8 cellular contexts compared by ENCODE assay signal in the genomic region with DNA sequence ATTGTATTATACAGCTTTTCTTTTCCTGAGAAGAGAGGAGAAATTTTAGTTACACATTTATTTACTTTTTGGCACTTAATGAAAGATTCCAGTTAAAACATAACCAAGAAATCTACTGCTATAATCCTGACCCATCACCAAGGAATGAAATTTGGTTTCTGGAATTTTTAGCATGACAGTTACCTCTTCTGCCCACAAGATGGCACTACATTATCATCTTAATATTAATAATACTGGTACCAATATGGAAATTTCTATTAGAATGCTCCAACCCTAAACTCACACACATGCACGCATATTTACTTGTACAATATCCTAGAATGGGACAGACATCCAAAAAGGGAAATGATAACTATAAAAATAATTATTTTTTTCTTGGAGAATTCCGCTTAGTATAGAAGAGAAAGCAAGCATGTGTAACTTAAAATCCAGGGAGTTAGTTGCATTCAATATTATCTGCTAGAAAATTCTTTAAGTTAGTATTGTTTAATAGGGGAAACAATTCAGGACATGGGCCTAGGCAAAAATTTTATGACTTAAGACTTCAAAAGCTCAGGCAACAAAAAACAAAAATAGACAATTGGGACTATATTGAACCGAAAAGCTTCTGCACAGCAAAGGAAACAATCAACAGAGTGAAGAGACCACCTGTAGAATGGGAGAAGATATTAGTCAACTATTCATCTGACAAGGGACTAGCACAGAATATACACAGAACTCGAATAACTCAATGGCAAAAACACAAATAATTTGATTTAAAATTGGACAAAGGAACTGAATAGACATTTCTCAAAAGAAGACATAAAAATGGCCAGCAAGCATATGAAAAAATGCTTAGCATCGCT. TPM values are rescaled to one million over a fixed set of nuclear protein-coding genes. Genes with fewer than 3 reads are reported as not detected.
DNase-seq lines count a peak whose midpoint lies in the region; ATAC-seq, FAIRE-seq and TF ChIP-seq lines count a peak whose summit lies in the region.

No MANE protein-coding gene starts in this region.

- no peaks in the 10 kb centered on the region for H3K36me3 Mint-ChIP-seq in activated naive CD4-positive, alpha-beta T cell treated with anti-CD3 and anti-CD28 coated beads for 36 hours (ENCODE audit: low read depth)

- POLR2A ChIA-PET in AG04450 (lab: Yijun Ruan, JAX), result no interaction called here

- no peak overlapping the region for H3K4me3 ChIP-seq in AG04450 (ENCODE audit: low read depth, low read length)
- no peak overlapping the region for H3K4me3 ChIP-seq in SU-DHL-6 (ENCODE audit: insufficient read depth, low read length, poor library complexity, severe bottlenecking)
- no peak overlapping the region for H3K4me3 ChIP-seq in keratinocyte (ENCODE audit: control insufficient read depth in 2 of 3, extremely low read depth in 1 of 3, insufficient read depth in 2 of 3, low read depth in 1 of 3, low read length in 3 of 3)

- CTCF ChIA-PET in AG04450 (lab: Charles Lee), result interaction anchor here (0.6 to 4.6 kb wide), 28 partner anchors 9 to 1051 kb away, joined by 3 to 24 read pairs (median 3); no protein-coding TSS in a partner anchor
- CTCF ChIA-PET in activated naive CD4-positive, alpha-beta T cell treated with anti-CD3 and anti-CD28 coated beads for 36 hours (lab: Charles Lee), result interaction anchor here (0.7 to 2.3 kb wide), 12 partner anchors 13 to 1465 kb away, joined by 3 to 13 read pairs (median 4); no protein-coding TSS in a partner anchor

- no peak overlapping the region for H3K27ac ChIP-seq in AG04450 (ENCODE audit: low read depth, low read length)
- no peak overlapping the region for H3K27ac ChIP-seq in SU-DHL-6 (ENCODE audit: low read depth, low read length)
- no peak overlapping the region for H3K27ac ChIP-seq in keratinocyte (ENCODE audit: control insufficient read depth, insufficient read depth, low read length)

- no peak overlapping the region for H3K27ac Mint-ChIP-seq in activated naive CD4-positive, alpha-beta T cell treated with anti-CD3 and anti-CD28 coated beads for 36 hours

- no peak for DNase-seq in AG04450 (ENCODE audit: low read depth, low spot score)
- DNase-seq in GM18507 (ENCODE audit: extremely low spot score, insufficient read length, low read depth), result peak; percentile 3
- DNase-seq in keratinocyte (ENCODE audit: low read depth, low spot score), result no peak
- DNase-seq in activated naive CD4-positive, alpha-beta T cell treated with anti-CD3 and anti-CD28 coated beads for 36 hours, result no peak

- H3K4me1 Mint-ChIP-seq in activated naive CD4-positive, alpha-beta T cell treated with anti-CD3 and anti-CD28 coated beads for 36 hours (ENCODE audit: low read depth), result no peaks in the 10 kb centered on the region

- no peaks in the 10 kb centered on the region for H4K20me1 ChIP-seq in SU-DHL-6 (ENCODE audit: low read depth, low read length)
- no peaks in the 10 kb centered on the region for H4K20me1 ChIP-seq in keratinocyte (ENCODE audit: control insufficient read depth, extremely low read depth, insufficient read depth, low read length)

- H3K9me2 ChIP-seq in SU-DHL-6 (replicated peaks; ENCODE audit: insufficient read depth, low read length), result no peaks in the 10 kb centered on the region

- H3K4me2 ChIP-seq in SU-DHL-6 (ENCODE audit: low read depth, low read length, poor library complexity, severe bottlenecking) (no peak overlapping the region), keratinocyte (ENCODE audit: control insufficient read depth, extremely low read depth, insufficient read depth, low read depth, low read length) (no peak overlapping the region)

- no peaks in the 10 kb centered on the region for H3K36me3 ChIP-seq in SU-DHL-6 (ENCODE audit: low read length)
- H3K36me3 ChIP-seq in keratinocyte (ENCODE audit: control insufficient read depth in 2 of 2, extremely low read depth in 1 of 2, insufficient read depth in 2 of 2, low read length in 2 of 2), result peaks cover 0 to 3% of the 10 kb centered on the region in 2 experiments

- H3K4me3 Mint-ChIP-seq in activated naive CD4-positive, alpha-beta T cell treated with anti-CD3 and anti-CD28 coated beads for 36 hours, result no peak overlapping the region

- no peaks in the 10 kb centered on the region for H3F3A ChIP-seq in SU-DHL-6 (ENCODE audit: insufficient read depth)

- no peak for ATAC-seq in HG03469 (IDR thresholded peaks at IDR 0.05; ENCODE audit: unreplicated experiment)
- ATAC-seq in GM21526 (IDR thresholded peaks at IDR 0.05; ENCODE audit: low FRiP score, unreplicated experiment), result no peak
- no peak for ATAC-seq in GM19395 (IDR thresholded peaks at IDR 0.05; ENCODE audit: unreplicated experiment)

- intact Hi-C loops in activated naive CD4-positive, alpha-beta T cell treated with anti-CD3 and anti-CD28 coated beads for 36 hours (cut with micrococcal nuclease), result loop anchor here (1.0 to 10.0 kb wide), 3 partner anchors 63 to 704 kb away; no protein-coding TSS in a partner anchor

- H3K79me2 ChIP-seq in SU-DHL-6 (ENCODE audit: insufficient read depth, low read length) (no peaks in the 10 kb centered on the region), keratinocyte (ENCODE audit: control insufficient read depth, insufficient read depth, low read length) (no peaks in the 10 kb centered on the region)

- H3K9me3 ChIP-seq in AG04450 (ENCODE audit: control insufficient read depth, insufficient read depth, low read length), result no peaks in the 10 kb centered on the region
- no peaks in the 10 kb centered on the region for H3K9me3 ChIP-seq in SU-DHL-6 (ENCODE audit: insufficient read depth, low read length)
- H3K9me3 ChIP-seq in keratinocyte (ENCODE audit: control insufficient read depth, low read depth, low read length), result no peaks in the 10 kb centered on the region

- no peaks in the 10 kb centered on the region for H3K27me3 ChIP-seq in AG04450 (ENCODE audit: control insufficient read depth, insufficient read depth, low read length)
- H3K27me3 ChIP-seq in SU-DHL-6 (ENCODE audit: low read length), result no peaks in the 10 kb centered on the region
- no peaks in the 10 kb centered on the region for H3K27me3 ChIP-seq in keratinocyte (ENCODE audit: control insufficient read depth, extremely low read depth, insufficient read depth, low read length)

- FAIRE-seq in GM18507 (lab: Jason Lieb, UNC) (no peak), keratinocyte (lab: Jason Lieb, UNC) (no peak)

- no peak overlapping the region for H3K9ac ChIP-seq in SU-DHL-6 (ENCODE audit: low read length)
- no peak overlapping the region for H3K9ac ChIP-seq in keratinocyte (ENCODE audit: control insufficient read depth, extremely low read depth, insufficient read depth, low read length)

- H3K4me1 ChIP-seq in keratinocyte (ENCODE audit: control insufficient read depth, extremely low read depth, insufficient read depth, low read length), result peaks cover 4% of the 10 kb centered on the region

- H2AFZ ChIP-seq in SU-DHL-6 (ENCODE audit: low read depth, low read length, severe bottlenecking), result no peak overlapping the region
- H2AFZ ChIP-seq in keratinocyte (ENCODE audit: control insufficient read depth, low read length), result no peak overlapping the region

- peaks cover 5% of the 10 kb centered on the region for H3K27me3 Mint-ChIP-seq in activated naive CD4-positive, alpha-beta T cell treated with anti-CD3 and anti-CD28 coated beads for 36 hours (ENCODE audit: low read depth)

- TF ChIP-seq CTCF in AG04450 (IDR thresholded peaks at IDR 0.05; ENCODE audit: low read depth, low read length) (peak; percentile 66), SU-DHL-6 (IDR thresholded peaks at IDR 0.05; ENCODE audit: insufficient read depth, low read length, poor library complexity, severe bottlenecking) (peak; percentile 58), keratinocyte (optimal IDR thresholded peaks at IDR 0.05 in 1 of 3, IDR thresholded peaks at IDR 0.05 in 1 of 3, conservative IDR thresholded peaks at IDR 0.05 in 1 of 3; ENCODE audit: extremely low read depth in 1 of 3, insufficient read depth in 2 of 3, low read length in 3 of 3) (peak in 2 of 3 experiments; percentile 31 to 34)

- H3K9me1 ChIP-seq in keratinocyte (ENCODE audit: control insufficient read depth, extremely low read depth, insufficient read depth, low read length), result no peaks in the 10 kb centered on the region

- no peaks in the 10 kb centered on the region for H3K9me3 Mint-ChIP-seq in activated naive CD4-positive, alpha-beta T cell treated with anti-CD3 and anti-CD28 coated beads for 36 hours

- dilution Hi-C loops in keratinocyte (cut with MboI; ENCODE audit: extremely low pct_ligation_motif_present, low sequenced_read_pairs), result no loop called here

RNA-seq across cellular contexts. Expression of gene MAP3K21, which starts 37.4 kb away (rescaled TPM):
- 0.24 and 0.42 TPM in 2 replicates for polyA plus RNA-seq in AG04450 (2011; rRNA removed)
- polyA minus RNA-seq in AG04450 (2011; rRNA and poly(A)+ RNA removed), result 0.55 and 0.70 TPM in 2 replicates
- 4.4 to 6.4 TPM (median 4.5 TPM) in 3 replicates for polyA plus RNA-seq in keratinocyte
- 1.7 TPM for polyA plus RNA-seq in keratinocyte (2011; ENCODE audit: low read depth)
- polyA plus RNA-seq in keratinocyte (2011; cell fraction: cytosol; rRNA removed), result 2.8 and 4.8 TPM in 2 replicates
- polyA plus RNA-seq in keratinocyte (2011; cell fraction: nucleus; rRNA removed), result 7.8 and 10.1 TPM in 2 replicates
- polyA plus RNA-seq in keratinocyte (2012; ENCODE audit: low replicate concordance), result 2.5 and 2.9 TPM in 2 replicates
- polyA minus RNA-seq in keratinocyte, result 7.1 to 12.2 TPM (median 10.2 TPM) in 3 replicates
- 5.8 TPM for polyA minus RNA-seq in keratinocyte (2011; cell fraction: cytosol; rRNA and poly(A)+ RNA removed)
- polyA minus RNA-seq in keratinocyte (2011; cell fraction: nucleus; rRNA and poly(A)+ RNA removed), result 6.2 and 7.4 TPM in 2 replicates
- total RNA-seq in activated naive CD4-positive, alpha-beta T cell treated with anti-CD3 and anti-CD28 coated beads for 36 hours, result 1 to 10 TPM; 1.8 to 2.0 TPM
